Comparison of ENCODE assay signal across 6 cellular contexts in genomic region chr17:21412207-21412681, GRCh38. TPM values are rescaled to one million over a fixed set of nuclear protein-coding genes. Genes with fewer than 3 reads are reported as not detected.
"Had no signal": no experiment of that assay in that cellular context is flagged by ENCODE, and none has a peak within 500 bp of the region (broad histone marks: within the 10 kb centered on the region; RNA-seq: fewer than 3 reads in every experiment).

No MANE protein-coding gene starts in this region.

RNA-seq across cellular contexts. Expression of gene KCNJ12, which starts 36.1 kb away (rescaled TPM):
- total RNA-seq: activated CD8-positive, alpha-beta T cell treated with anti-CD3 and anti-CD28 coated beads for 36 hours; activated naive CD8-positive, alpha-beta T cell treated with anti-CD3 and anti-CD28 coated beads, Interleukin-2, amount 10 ng/mL, durations not matched to agents 7 days and 5 days; activated T-cell treated with anti-CD3 and anti-CD28 coated beads, Interleukin-2, amount 50 U/mL, for 72 hours; activated T-helper 2 cell treated with anti-CD3 and anti-CD28 coated beads, Interferon-gamma antibody, Interleukin-2, Interleukin-4, amounts not matched to agents 10 μg/mL and 5 μg/mL and 100 μg/mL, durations not matched to agents 14 hours and 24 hours and 36 hours; RPMI7951; T-helper 1 cell treated with Interleukin-12 subunit alpha and Interleukin-12 subunit beta and Interleukin-4 antibody, amounts not matched to agents 30 ng/mL and 1 ng/mL, for 36 hours had no signal
